In the genomic region with DNA sequence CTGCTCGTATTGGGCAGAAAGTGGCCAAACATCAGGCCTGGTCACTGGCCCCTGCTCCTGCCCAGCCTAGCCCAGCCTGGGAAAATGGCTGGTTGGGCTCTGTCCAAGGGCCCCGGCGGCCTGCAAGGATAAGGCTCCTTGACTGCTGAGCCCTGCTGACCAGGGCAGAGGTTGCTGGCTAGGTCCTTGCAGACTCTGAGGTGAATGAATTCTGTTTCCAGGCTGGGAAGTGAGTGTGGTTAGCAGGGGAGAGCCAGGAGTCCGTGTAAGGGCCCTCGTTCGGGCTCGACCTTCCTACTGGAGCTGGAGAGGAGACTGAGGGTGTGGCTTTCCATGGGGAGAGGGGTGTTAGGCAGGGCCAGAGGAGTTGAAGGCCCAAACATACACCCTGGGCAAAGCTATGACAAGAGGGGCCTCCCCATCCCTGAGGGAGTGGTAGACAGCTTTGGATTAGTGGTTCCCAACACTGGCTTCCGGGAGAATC, we compare ENCODE assay signal across 8 cellular contexts. TPM values are rescaled to one million over a fixed set of nuclear protein-coding genes. Genes with fewer than 3 reads are reported as not detected.
DNase-seq lines count a peak whose midpoint lies in the region; ATAC-seq and TF ChIP-seq lines count a peak whose summit lies in the region.

No MANE protein-coding gene starts in this region.

- H3K27ac ChIP-seq in HEK293 (ENCODE audit: extremely low read depth, low read depth, low read length) (no peak overlapping the region), WERI-Rb-1 (no peak overlapping the region), heart left ventricle (peak overlapping the region; percentile 12 to 86 (median 79))

- TF ChIP-seq CTCF in HEK293 (tag by site-specific recombination; IDR thresholded peaks at IDR 0.05) (no peak), WERI-Rb-1 (IDR thresholded peaks at IDR 0.05; ENCODE audit: low read depth, low read length) (no peak), heart left ventricle (IDR thresholded peaks at IDR 0.05) (peak in 2 of 12 donors; percentile 8 to 17)

- H3K36me3 ChIP-seq in HEK293 (ENCODE audit: control insufficient read depth in 2 of 2, insufficient read depth in 1 of 2, low read length in 2 of 2) = peaks cover 0 to 39% of the 10 kb centered on the region in 2 experiments; a peak in 1 of 3 replicates
- H3K36me3 ChIP-seq in WERI-Rb-1 = no peaks in the 10 kb centered on the region; the same call in 1 of the 2 replicates
- H3K36me3 ChIP-seq in heart left ventricle = peaks cover 0 to 30% (median 22%) of the 10 kb centered on the region in 9 donors

- CTCF ChIA-PET in HEK293 (lab: Yijun Ruan, JAX) = interaction anchor here (0.8 to 3.6 kb wide), 5 partner anchors 46 to 301 kb away, joined by 3 to 15 read pairs (median 6); partner anchors contain the start of gene AHCYL1

- 12 to 22% (median 19%) methylated on average over 8 of the region's 8 CpGs for WGBS in heart left ventricle, 4 donors

- H3K4me1 ChIP-seq in HEK293 (ENCODE audit: control insufficient read depth, insufficient read depth, low read length) (no peaks in the 10 kb centered on the region), heart left ventricle (peaks cover 9 to 73% (median 52%) of the 10 kb centered on the region in 12 donors)

- POLR2A ChIA-PET in HEK293 (lab: Yijun Ruan, JAX) = no interaction called here

- DNase-seq in WERI-Rb-1 (peak; percentile 50), heart left ventricle (peak; percentile 86 to 93 (median 91)), pulmonary artery endothelial cell (ENCODE audit: low read depth, low spot score) (peak; percentile 77), H4 (ENCODE audit: low spot score) (no peak)

- H3K9me3 ChIP-seq in HEK293 (ENCODE audit: control insufficient read depth, insufficient read depth, low read depth, low read length) (no peaks in the 10 kb centered on the region), WERI-Rb-1 (ENCODE audit: severe bottlenecking) (no peaks in the 10 kb centered on the region), heart left ventricle (no peaks in the 10 kb centered on the region)

- ATAC-seq in heart left ventricle (peak; percentile 63 to 84 (median 80)), GM21529 (IDR thresholded peaks at IDR 0.05; ENCODE audit: unreplicated experiment) (no peak), HG03565 (IDR thresholded peaks at IDR 0.05; ENCODE audit: unreplicated experiment) (no peak), HG03469 (IDR thresholded peaks at IDR 0.05; ENCODE audit: unreplicated experiment) (no peak)

- no peak for TF ChIP-seq POLR2A in heart left ventricle (IDR thresholded peaks at IDR 0.05)

- intact Hi-C loops in heart left ventricle (cut with DNase I) = no loop called here

- H3K27me3 ChIP-seq in WERI-Rb-1 (ENCODE audit: insufficient read depth, low read depth, severe bottlenecking) (no peaks in the 10 kb centered on the region), heart left ventricle (no peaks in the 10 kb centered on the region)

- no peak overlapping the region for H3K4me3 ChIP-seq in HEK293 (ENCODE audit: low read depth, low read length)
- H3K4me3 ChIP-seq in WERI-Rb-1 (ENCODE audit: low read depth, low read length) = no peak overlapping the region
- no peak overlapping the region for H3K4me3 ChIP-seq in heart left ventricle

TF ChIP-seq in HEK293, 187 proteins besides CTCF, POLR2A, EP300 and RAD21:
- TF ChIP-seq, protein P1, sequence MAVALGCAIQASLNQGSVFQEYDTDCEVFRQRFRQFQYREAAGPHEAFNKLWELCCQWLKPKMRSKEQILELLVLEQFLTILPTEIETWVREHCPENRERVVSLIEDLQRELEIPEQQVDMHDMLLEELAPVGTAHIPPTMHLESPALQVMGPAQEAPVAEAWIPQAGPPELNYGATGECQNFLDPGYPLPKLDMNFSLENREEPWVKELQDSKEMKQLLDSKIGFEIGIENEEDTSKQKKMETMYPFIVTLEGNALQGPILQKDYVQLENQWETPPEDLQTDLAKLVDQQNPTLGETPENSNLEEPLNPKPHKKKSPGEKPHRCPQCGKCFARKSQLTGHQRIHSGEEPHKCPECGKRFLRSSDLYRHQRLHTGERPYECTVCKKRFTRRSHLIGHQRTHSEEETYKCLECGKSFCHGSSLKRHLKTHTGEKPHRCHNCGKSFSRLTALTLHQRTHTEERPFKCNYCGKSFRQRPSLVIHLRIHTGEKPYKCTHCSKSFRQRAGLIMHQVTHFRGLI (tag by site-specific recombination; IDR thresholded peaks at IDR 0.05) = peak; percentile 100
- no peak for TF ChIP-seq ZNF280D (tag by site-specific recombination; IDR thresholded peaks at IDR 0.05)

RNA-seq across cellular contexts. Expression of gene CSF1, which starts 20.6 kb away (rescaled TPM):
- total RNA-seq in heart left ventricle (10 to 100 TPM in 8 of 9 donors, 1 to 10 TPM in 1; 9.0 to 64.8 (median 14.5) TPM), pulmonary artery endothelial cell (7.9 and 26.7 TPM in 2 replicates)
- 1 to 10 TPM; 9.1 to 9.9 TPM for polyA plus RNA-seq in heart left ventricle
- 15.8 and 18.9 TPM in 2 replicates for total RNA-seq in H4 (2014; rRNA removed; shearing (Covaris generic))

RNA-seq across cellular contexts. Expression of gene AHCYL1, which starts 53.3 kb away (rescaled TPM):
- total RNA-seq in heart left ventricle (10 to 100 TPM; 31.1 to 56.7 (median 48.7) TPM), pulmonary artery endothelial cell (65.4 and 79.5 TPM in 2 replicates)
- polyA plus RNA-seq in heart left ventricle = 10 to 100 TPM; 23.8 to 37.2 TPM
- 45.1 and 62.6 TPM in 2 replicates for total RNA-seq in H4 (2014; rRNA removed; shearing (Covaris generic))

Comparison
In these comparisons a context has a peak if more than half of its experiments do, and no peak if none do; other contexts are left out.
1. H3K27ac ChIP-seq: peak in heart left ventricle (12 of 12); none in HEK293 (single experiment) and WERI-Rb-1 (single experiment).
2. ATAC-seq: peak in heart left ventricle (4 of 4); none in GM21529 (single experiment), HG03565 (single experiment) and HG03469 (single experiment).